In the genomic region with DNA sequence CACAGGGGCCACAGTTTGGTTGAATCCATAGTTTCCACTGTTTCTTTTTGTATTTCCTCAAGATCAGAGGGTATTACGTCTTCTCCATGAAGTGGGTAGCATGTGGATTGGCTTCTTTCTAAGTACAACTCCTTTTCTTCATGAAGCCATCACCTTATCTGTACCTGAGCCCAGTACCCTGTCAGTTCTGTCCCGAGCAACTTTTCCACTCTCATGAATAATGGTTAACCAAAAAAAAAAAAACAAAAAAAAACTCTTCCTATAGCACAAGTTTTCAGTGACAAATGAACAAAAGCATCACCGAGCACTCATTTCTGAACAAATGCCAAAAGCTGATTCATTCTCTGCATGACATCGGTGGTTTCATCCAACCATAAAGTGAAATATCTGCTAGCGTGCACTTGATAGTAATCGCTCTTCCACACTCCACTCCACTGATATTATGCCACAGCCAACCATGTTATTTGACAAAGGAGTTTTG, we compare ENCODE assay signal across 1 cellular context.
TF ChIP-seq lines count a peak whose summit lies in the region.

No MANE protein-coding gene starts in this region.

TF ChIP-seq in HEK293, 187 proteins besides CTCF, POLR2A, EP300 and RAD21 (continued from another document and continues in another):
- TF ChIP-seq, protein P1, sequence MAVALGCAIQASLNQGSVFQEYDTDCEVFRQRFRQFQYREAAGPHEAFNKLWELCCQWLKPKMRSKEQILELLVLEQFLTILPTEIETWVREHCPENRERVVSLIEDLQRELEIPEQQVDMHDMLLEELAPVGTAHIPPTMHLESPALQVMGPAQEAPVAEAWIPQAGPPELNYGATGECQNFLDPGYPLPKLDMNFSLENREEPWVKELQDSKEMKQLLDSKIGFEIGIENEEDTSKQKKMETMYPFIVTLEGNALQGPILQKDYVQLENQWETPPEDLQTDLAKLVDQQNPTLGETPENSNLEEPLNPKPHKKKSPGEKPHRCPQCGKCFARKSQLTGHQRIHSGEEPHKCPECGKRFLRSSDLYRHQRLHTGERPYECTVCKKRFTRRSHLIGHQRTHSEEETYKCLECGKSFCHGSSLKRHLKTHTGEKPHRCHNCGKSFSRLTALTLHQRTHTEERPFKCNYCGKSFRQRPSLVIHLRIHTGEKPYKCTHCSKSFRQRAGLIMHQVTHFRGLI (tag by site-specific recombination; IDR thresholded peaks at IDR 0.05) = no peak
- peak; percentile 33; the same call in 1 of the 2 replicates for TF ChIP-seq ZIC2 (tag by site-specific recombination; IDR thresholded peaks at IDR 0.05)
- 0 out of 2 replicates have a peak, but pooled peaks have one; percentile 26 for TF ChIP-seq IKZF3 (tag by site-specific recombination; IDR thresholded peaks at IDR 0.05)
- TF ChIP-seq, protein P2, sequence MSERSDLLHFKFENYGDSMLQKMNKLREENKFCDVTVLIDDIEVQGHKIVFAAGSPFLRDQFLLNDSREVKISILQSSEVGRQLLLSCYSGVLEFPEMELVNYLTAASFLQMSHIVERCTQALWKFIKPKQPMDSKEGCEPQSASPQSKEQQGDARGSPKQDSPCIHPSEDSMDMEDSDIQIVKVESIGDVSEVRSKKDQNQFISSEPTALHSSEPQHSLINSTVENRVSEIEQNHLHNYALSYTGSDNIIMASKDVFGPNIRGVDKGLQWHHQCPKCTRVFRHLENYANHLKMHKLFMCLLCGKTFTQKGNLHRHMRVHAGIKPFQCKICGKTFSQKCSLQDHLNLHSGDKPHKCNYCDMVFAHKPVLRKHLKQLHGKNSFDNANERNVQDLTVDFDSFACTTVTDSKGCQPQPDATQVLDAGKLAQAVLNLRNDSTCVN (tag by site-specific recombination; optimal IDR thresholded peaks at IDR 0.05) = no peak
- TF ChIP-seq, protein P3, sequence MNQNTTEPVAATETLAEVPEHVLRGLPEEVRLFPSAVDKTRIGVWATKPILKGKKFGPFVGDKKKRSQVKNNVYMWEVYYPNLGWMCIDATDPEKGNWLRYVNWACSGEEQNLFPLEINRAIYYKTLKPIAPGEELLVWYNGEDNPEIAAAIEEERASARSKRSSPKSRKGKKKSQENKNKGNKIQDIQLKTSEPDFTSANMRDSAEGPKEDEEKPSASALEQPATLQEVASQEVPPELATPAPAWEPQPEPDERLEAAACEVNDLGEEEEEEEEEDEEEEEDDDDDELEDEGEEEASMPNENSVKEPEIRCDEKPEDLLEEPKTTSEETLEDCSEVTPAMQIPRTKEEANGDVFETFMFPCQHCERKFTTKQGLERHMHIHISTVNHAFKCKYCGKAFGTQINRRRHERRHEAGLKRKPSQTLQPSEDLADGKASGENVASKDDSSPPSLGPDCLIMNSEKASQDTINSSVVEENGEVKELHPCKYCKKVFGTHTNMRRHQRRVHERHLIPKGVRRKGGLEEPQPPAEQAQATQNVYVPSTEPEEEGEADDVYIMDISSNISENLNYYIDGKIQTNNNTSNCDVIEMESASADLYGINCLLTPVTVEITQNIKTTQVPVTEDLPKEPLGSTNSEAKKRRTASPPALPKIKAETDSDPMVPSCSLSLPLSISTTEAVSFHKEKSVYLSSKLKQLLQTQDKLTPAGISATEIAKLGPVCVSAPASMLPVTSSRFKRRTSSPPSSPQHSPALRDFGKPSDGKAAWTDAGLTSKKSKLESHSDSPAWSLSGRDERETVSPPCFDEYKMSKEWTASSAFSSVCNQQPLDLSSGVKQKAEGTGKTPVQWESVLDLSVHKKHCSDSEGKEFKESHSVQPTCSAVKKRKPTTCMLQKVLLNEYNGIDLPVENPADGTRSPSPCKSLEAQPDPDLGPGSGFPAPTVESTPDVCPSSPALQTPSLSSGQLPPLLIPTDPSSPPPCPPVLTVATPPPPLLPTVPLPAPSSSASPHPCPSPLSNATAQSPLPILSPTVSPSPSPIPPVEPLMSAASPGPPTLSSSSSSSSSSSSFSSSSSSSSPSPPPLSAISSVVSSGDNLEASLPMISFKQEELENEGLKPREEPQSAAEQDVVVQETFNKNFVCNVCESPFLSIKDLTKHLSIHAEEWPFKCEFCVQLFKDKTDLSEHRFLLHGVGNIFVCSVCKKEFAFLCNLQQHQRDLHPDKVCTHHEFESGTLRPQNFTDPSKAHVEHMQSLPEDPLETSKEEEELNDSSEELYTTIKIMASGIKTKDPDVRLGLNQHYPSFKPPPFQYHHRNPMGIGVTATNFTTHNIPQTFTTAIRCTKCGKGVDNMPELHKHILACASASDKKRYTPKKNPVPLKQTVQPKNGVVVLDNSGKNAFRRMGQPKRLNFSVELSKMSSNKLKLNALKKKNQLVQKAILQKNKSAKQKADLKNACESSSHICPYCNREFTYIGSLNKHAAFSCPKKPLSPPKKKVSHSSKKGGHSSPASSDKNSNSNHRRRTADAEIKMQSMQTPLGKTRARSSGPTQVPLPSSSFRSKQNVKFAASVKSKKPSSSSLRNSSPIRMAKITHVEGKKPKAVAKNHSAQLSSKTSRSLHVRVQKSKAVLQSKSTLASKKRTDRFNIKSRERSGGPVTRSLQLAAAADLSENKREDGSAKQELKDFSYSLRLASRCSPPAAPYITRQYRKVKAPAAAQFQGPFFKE (tag by site-specific recombination; IDR thresholded peaks at IDR 0.05; ENCODE audit: borderline replicate concordance) = no peak
- TF ChIP-seq, protein P4, sequence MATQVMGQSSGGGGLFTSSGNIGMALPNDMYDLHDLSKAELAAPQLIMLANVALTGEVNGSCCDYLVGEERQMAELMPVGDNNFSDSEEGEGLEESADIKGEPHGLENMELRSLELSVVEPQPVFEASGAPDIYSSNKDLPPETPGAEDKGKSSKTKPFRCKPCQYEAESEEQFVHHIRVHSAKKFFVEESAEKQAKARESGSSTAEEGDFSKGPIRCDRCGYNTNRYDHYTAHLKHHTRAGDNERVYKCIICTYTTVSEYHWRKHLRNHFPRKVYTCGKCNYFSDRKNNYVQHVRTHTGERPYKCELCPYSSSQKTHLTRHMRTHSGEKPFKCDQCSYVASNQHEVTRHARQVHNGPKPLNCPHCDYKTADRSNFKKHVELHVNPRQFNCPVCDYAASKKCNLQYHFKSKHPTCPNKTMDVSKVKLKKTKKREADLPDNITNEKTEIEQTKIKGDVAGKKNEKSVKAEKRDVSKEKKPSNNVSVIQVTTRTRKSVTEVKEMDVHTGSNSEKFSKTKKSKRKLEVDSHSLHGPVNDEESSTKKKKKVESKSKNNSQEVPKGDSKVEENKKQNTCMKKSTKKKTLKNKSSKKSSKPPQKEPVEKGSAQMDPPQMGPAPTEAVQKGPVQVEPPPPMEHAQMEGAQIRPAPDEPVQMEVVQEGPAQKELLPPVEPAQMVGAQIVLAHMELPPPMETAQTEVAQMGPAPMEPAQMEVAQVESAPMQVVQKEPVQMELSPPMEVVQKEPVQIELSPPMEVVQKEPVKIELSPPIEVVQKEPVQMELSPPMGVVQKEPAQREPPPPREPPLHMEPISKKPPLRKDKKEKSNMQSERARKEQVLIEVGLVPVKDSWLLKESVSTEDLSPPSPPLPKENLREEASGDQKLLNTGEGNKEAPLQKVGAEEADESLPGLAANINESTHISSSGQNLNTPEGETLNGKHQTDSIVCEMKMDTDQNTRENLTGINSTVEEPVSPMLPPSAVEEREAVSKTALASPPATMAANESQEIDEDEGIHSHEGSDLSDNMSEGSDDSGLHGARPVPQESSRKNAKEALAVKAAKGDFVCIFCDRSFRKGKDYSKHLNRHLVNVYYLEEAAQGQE (tag by site-specific recombination; IDR thresholded peaks at IDR 0.05) = no peak
- TF ChIP-seq, protein P5, sequence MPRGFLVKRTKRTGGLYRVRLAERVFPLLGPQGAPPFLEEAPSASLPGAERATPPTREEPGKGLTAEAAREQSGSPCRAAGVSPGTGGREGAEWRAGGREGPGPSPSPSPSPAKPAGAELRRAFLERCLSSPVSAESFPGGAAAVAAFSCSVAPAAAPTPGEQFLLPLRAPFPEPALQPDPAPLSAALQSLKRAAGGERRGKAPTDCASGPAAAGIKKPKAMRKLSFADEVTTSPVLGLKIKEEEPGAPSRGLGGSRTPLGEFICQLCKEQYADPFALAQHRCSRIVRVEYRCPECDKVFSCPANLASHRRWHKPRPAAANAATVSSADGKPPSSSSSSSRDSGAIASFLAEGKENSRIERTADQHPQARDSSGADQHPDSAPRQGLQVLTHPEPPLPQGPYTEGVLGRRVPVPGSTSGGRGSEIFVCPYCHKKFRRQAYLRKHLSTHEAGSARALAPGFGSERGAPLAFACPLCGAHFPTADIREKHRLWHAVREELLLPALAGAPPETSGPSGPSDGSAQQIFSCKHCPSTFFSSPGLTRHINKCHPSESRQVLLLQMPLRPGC (tag by site-specific recombination; IDR thresholded peaks at IDR 0.05) = 0 out of 2 replicates have a peak, but pooled peaks have one; percentile 15
- TF ChIP-seq, protein P6, sequence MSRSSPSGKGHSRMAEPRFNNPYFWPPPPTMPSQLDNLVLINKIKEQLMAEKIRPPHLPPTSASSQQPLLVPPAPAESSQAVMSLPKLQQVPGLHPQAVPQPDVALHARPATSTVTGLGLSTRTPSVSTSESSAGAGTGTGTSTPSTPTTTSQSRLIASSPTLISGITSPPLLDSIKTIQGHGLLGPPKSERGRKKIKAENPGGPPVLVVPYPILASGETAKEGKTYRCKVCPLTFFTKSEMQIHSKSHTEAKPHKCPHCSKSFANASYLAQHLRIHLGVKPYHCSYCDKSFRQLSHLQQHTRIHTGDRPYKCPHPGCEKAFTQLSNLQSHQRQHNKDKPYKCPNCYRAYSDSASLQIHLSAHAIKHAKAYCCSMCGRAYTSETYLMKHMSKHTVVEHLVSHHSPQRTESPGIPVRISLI (tag by site-specific recombination; IDR thresholded peaks at IDR 0.05) = peak; percentile 87
- TF ChIP-seq, protein P7, sequence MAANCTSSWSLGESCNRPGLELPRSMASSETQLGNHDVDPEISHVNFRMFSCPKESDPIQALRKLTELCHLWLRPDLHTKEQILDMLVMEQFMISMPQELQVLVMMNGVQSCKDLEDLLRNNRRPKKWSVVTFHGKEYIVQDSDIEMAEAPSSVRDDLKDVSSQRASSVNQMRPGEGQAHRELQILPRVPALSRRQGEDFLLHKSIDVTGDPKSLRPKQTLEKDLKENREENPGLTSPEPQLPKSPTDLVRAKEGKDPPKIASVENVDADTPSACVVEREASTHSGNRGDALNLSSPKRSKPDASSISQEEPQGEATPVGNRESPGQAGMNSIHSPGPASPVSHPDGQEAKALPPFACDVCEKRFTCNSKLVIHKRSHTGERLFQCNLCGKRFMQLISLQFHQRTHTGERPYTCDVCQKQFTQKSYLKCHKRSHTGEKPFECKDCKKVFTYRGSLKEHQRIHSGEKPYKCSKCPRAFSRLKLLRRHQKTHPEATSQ (tag by site-specific recombination; IDR thresholded peaks at IDR 0.05) = no peak
- TF ChIP-seq, protein P8, sequence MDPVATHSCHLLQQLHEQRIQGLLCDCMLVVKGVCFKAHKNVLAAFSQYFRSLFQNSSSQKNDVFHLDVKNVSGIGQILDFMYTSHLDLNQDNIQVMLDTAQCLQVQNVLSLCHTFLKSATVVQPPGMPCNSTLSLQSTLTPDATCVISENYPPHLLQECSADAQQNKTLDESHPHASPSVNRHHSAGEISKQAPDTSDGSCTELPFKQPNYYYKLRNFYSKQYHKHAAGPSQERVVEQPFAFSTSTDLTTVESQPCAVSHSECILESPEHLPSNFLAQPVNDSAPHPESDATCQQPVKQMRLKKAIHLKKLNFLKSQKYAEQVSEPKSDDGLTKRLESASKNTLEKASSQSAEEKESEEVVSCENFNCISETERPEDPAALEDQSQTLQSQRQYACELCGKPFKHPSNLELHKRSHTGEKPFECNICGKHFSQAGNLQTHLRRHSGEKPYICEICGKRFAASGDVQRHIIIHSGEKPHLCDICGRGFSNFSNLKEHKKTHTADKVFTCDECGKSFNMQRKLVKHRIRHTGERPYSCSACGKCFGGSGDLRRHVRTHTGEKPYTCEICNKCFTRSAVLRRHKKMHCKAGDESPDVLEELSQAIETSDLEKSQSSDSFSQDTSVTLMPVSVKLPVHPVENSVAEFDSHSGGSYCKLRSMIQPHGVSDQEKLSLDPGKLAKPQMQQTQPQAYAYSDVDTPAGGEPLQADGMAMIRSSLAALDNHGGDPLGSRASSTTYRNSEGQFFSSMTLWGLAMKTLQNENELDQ (tag by site-specific recombination; IDR thresholded peaks at IDR 0.05; ENCODE audit: low read depth) = no peak
- no peak for TF ChIP-seq ZNF664 (tag by site-specific recombination; IDR thresholded peaks at IDR 0.05)
- TF ChIP-seq ZNF112 (tag by site-specific recombination; IDR thresholded peaks at IDR 0.05) = no peak
- TF ChIP-seq HOXC10 (CRISPR knock-in tag; IDR thresholded peaks at IDR 0.05) = no peak
- TF ChIP-seq YY1 (tag by site-specific recombination; IDR thresholded peaks at IDR 0.05) = no peak
- TF ChIP-seq ZNF175 (tag by site-specific recombination; IDR thresholded peaks at IDR 0.05) = no peak
- TF ChIP-seq ZNF776 (tag by site-specific recombination; IDR thresholded peaks at IDR 0.05; ENCODE audit: borderline replicate concordance) = no peak
- no peak for TF ChIP-seq GLI2 (tag by site-specific recombination; IDR thresholded peaks at IDR 0.05; ENCODE audit: borderline replicate concordance, low read depth)
- TF ChIP-seq ZNF624 (tag by site-specific recombination; IDR thresholded peaks at IDR 0.05) = no peak
- no peak for TF ChIP-seq ZNF140 (tag by site-specific recombination; IDR thresholded peaks at IDR 0.05)
- TF ChIP-seq ZNF23 (tag by site-specific recombination; IDR thresholded peaks at IDR 0.05; ENCODE audit: borderline replicate concordance) = no peak
- no peak for TF ChIP-seq BCL11A (tag by site-specific recombination; IDR thresholded peaks at IDR 0.05; ENCODE audit: low read depth)
- no peak for TF ChIP-seq ZNF792 (tag by site-specific recombination; IDR thresholded peaks at IDR 0.05)
- TF ChIP-seq ZNF19 (tag by site-specific recombination; IDR thresholded peaks at IDR 0.05; ENCODE audit: low read depth) = no peak
- no peak for TF ChIP-seq ZNF544 (tag by site-specific recombination; IDR thresholded peaks at IDR 0.05)
- TF ChIP-seq ZNF239 (tag by site-specific recombination; IDR thresholded peaks at IDR 0.05) = no peak
- no peak for TF ChIP-seq ZNF391 (tag by site-specific recombination; IDR thresholded peaks at IDR 0.05; ENCODE audit: borderline replicate concordance, low read depth)
- TF ChIP-seq, protein P9, sequence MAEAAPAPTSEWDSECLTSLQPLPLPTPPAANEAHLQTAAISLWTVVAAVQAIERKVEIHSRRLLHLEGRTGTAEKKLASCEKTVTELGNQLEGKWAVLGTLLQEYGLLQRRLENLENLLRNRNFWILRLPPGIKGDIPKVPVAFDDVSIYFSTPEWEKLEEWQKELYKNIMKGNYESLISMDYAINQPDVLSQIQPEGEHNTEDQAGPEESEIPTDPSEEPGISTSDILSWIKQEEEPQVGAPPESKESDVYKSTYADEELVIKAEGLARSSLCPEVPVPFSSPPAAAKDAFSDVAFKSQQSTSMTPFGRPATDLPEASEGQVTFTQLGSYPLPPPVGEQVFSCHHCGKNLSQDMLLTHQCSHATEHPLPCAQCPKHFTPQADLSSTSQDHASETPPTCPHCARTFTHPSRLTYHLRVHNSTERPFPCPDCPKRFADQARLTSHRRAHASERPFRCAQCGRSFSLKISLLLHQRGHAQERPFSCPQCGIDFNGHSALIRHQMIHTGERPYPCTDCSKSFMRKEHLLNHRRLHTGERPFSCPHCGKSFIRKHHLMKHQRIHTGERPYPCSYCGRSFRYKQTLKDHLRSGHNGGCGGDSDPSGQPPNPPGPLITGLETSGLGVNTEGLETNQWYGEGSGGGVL (tag by site-specific recombination; IDR thresholded peaks at IDR 0.05) = no peak
- TF ChIP-seq, protein P10, sequence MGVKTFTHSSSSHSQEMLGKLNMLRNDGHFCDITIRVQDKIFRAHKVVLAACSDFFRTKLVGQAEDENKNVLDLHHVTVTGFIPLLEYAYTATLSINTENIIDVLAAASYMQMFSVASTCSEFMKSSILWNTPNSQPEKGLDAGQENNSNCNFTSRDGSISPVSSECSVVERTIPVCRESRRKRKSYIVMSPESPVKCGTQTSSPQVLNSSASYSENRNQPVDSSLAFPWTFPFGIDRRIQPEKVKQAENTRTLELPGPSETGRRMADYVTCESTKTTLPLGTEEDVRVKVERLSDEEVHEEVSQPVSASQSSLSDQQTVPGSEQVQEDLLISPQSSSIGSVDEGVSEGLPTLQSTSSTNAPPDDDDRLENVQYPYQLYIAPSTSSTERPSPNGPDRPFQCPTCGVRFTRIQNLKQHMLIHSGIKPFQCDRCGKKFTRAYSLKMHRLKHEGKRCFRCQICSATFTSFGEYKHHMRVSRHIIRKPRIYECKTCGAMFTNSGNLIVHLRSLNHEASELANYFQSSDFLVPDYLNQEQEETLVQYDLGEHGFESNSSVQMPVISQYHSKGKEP (tag by site-specific recombination; IDR thresholded peaks at IDR 0.05) = no peak
- TF ChIP-seq ZNF837 (tag by site-specific recombination; IDR thresholded peaks at IDR 0.05) = no peak
